In the genomic region with DNA sequence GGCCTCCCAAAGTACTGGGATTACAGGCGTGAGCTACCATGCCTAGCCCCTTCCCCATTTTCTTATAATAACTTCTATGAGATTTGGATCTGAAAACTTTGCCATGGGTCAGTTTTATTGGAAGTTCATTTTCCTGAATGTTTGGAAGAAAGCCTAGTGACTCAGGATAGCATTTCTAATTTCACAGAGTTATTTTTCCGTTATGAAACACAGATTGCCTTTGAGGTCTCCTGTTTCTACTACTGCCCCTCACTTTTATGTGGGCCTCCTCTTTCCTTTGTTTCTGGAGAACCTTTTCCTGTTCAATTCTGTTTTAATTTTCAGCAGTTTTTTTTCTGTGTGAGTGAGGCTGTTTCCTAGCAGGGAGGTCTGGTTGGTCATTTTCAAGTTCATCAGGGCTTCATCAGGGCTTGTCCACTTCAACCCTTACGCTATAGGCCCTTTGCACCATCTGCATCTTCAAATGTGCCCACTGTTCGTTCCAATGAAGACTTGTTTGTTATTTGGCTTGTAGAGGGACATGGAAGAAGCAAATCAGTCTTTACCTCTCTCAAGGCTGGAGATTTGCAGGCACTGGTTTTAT, we compare ENCODE assay signal across 14 cellular contexts. TPM values are rescaled to one million over a fixed set of nuclear protein-coding genes. Genes with fewer than 3 reads are reported as not detected.
DNase-seq lines count a peak whose midpoint lies in the region; ATAC-seq and TF ChIP-seq lines count a peak whose summit lies in the region.
"Had no signal": no experiment of that assay in that cellular context is flagged by ENCODE, and none has a peak within 500 bp of the region (broad histone marks: within the 10 kb centered on the region; RNA-seq: fewer than 3 reads in every experiment).

No MANE protein-coding gene starts in this region.

- H3K9ac ChIP-seq in H9 (ENCODE audit: extremely low read depth, insufficient read length, low read length): no peak overlapping the region

- no peaks in the 10 kb centered on the region for H4K20me1 ChIP-seq in H9 (ENCODE audit: control insufficient read depth, insufficient read depth, insufficient read length)

- H4K8ac ChIP-seq in H9 (replicated peaks; ENCODE audit: insufficient read length, low read depth, low read length): no peak overlapping the region

- DNase-seq in H9 (no peak), chondrocyte (ENCODE audit: low spot score) (no peak), mesothelial cell of epicardium (ENCODE audit: low spot score in 2 of 2, unreplicated experiment in 2 of 2) (no peak), thoracic aorta (ENCODE audit: low spot score) (no peak)
- no peak for DNase-seq in CD4-positive, alpha-beta T cell
- DNase-seq in activated CD4-positive, CD25-positive, alpha-beta regulatory T cell treated with anti-CD3 and anti-CD28 coated beads, Interleukin-2, amount 50 U/mL, for 72 hours: no peak
- DNase-seq: activated CD4-positive, alpha-beta memory T cell treated with anti-CD3 and anti-CD28 coated beads for 36 hours; brain microvascular endothelial cell; lower lobe of right lung; MV-4-11 had no signal

- H3K27me3 Mint-ChIP-seq in H9 (ENCODE audit: low read depth) (no peaks in the 10 kb centered on the region), chondrocyte (ENCODE audit: low read depth) (no peaks in the 10 kb centered on the region), mesothelial cell of epicardium (ENCODE audit: low read depth) (no peaks in the 10 kb centered on the region)
- H3K27me3 Mint-ChIP-seq in CD4-positive, alpha-beta T cell: no peaks in the 10 kb centered on the region
- H3K27me3 Mint-ChIP-seq: activated CD4-positive, alpha-beta memory T cell treated with anti-CD3 and anti-CD28 coated beads for 36 hours; activated T-helper 17 cell treated with anti-CD3 and anti-CD28 coated beads, Interleukin-2, amount 50 U/mL, for 72 hours had no signal

- H4K5ac ChIP-seq in H9 (ENCODE audit: insufficient read length, low read depth, low read length): no peak overlapping the region

- intact Hi-C loops in CD4-positive, alpha-beta T cell (cut with DNase I, micrococcal nuclease): no loop called here

- H3K9me3 Mint-ChIP-seq in H9 (no peaks in the 10 kb centered on the region), chondrocyte (ENCODE audit: low read depth) (no peaks in the 10 kb centered on the region), mesothelial cell of epicardium (peaks cover 4% of the 10 kb centered on the region)
- H3K9me3 Mint-ChIP-seq in CD4-positive, alpha-beta T cell: no peaks in the 10 kb centered on the region
- H3K9me3 Mint-ChIP-seq: activated CD4-positive, alpha-beta memory T cell treated with anti-CD3 and anti-CD28 coated beads for 36 hours; activated T-helper 17 cell treated with anti-CD3 and anti-CD28 coated beads, Interleukin-2, amount 50 U/mL, for 72 hours had no signal

- no peak for ATAC-seq in thoracic aorta (ENCODE audit: insufficient number of reproducible peaks, low FRiP score, low read depth)
- no peak for ATAC-seq in CD4-positive, alpha-beta T cell (ENCODE audit: poor library complexity)
- no peak for ATAC-seq in GM21786 (IDR thresholded peaks at IDR 0.05; ENCODE audit: unreplicated experiment)
- ATAC-seq: activated T-helper 17 cell treated with anti-CD3 and anti-CD28 coated beads, Interleukin-2, amount 50 U/mL, for 72 hours; lower lobe of right lung had no signal

- peak overlapping the region; percentile 10 for H2BK12ac ChIP-seq in H9 (ENCODE audit: insufficient read length, low read depth, low read length)

- no peak overlapping the region for H3K4ac ChIP-seq in H9 (ENCODE audit: low read depth, low read length)

- H3K27ac ChIP-seq in H9 (ENCODE audit: insufficient read length, low read depth, low read length) (no peak overlapping the region), thoracic aorta (peak overlapping the region; percentile 70)
- no peak overlapping the region for H3K27ac ChIP-seq in CD4-positive, alpha-beta T cell (ENCODE audit: low read depth, low read length)
- H3K27ac ChIP-seq: brain microvascular endothelial cell, C4-2B, lower lobe of right lung, neutrophil had no signal

- H3K36me3 Mint-ChIP-seq in H9 (ENCODE audit: insufficient read depth in 1 of 3, low read depth in 3 of 3) (peaks cover 5 to 22% (median 17%) of the 10 kb centered on the region in 3 experiments; a peak in 6 of 7 replicates), chondrocyte (ENCODE audit: low read depth) (peaks cover 7% of the 10 kb centered on the region), mesothelial cell of epicardium (peaks cover 23% of the 10 kb centered on the region)
- H3K36me3 Mint-ChIP-seq in CD4-positive, alpha-beta T cell (ENCODE audit: low read depth): no peaks in the 10 kb centered on the region
- H3K36me3 Mint-ChIP-seq: activated CD4-positive, alpha-beta memory T cell treated with anti-CD3 and anti-CD28 coated beads for 36 hours had no signal

- no peak for TF ChIP-seq CTCF in H9 (conservative IDR thresholded peaks at IDR 0.05)
- no peak for TF ChIP-seq CTCF in chondrocyte (IDR thresholded peaks at IDR 0.05)
- TF ChIP-seq CTCF in mesothelial cell of epicardium (IDR thresholded peaks at IDR 0.05; ENCODE audit: unreplicated experiment): no peak
- no peak for TF ChIP-seq CTCF in thoracic aorta (IDR thresholded peaks at IDR 0.05)
- no peak for TF ChIP-seq CTCF in CD4-positive, alpha-beta T cell (IDR thresholded peaks at IDR 0.05)

- no peak overlapping the region for H4K91ac ChIP-seq in H9 (ENCODE audit: insufficient read length, low read depth, low read length)

- no CpG with 5 or more reads among the region's 4 CpGs for WGBS in H9 (ENCODE audit: extremely low coverage, insufficient read length, low lambda C conversion rate)

- H3K18ac ChIP-seq in H9 (ENCODE audit: insufficient read length, low read depth, low read length): no peak overlapping the region

- H3K27ac Mint-ChIP-seq in H9 (peak overlapping the region; percentile 58 to 80 (median 70)), chondrocyte (ENCODE audit: unreplicated experiment) (peak overlapping the region; percentile 53), mesothelial cell of epicardium (peak overlapping the region; percentile 15)
- H3K27ac Mint-ChIP-seq in CD4-positive, alpha-beta T cell: no peak overlapping the region
- H3K27ac Mint-ChIP-seq: activated CD4-positive, alpha-beta memory T cell treated with anti-CD3 and anti-CD28 coated beads for 36 hours; activated T-helper 17 cell treated with anti-CD3 and anti-CD28 coated beads, Interleukin-2, amount 50 U/mL, for 72 hours had no signal

- H2BK20ac ChIP-seq in H9 (ENCODE audit: low read depth, low read length, poor library complexity, severe bottlenecking): no peak overlapping the region

- no peak overlapping the region for H3K56ac ChIP-seq in H9 (ENCODE audit: insufficient read length, low read depth, low read length)

- H3K4me1 Mint-ChIP-seq in H9 (peaks cover 54 to 69% of the 10 kb centered on the region in 2 experiments), chondrocyte (ENCODE audit: low read depth) (peaks cover 47% of the 10 kb centered on the region), mesothelial cell of epicardium (peaks cover 6% of the 10 kb centered on the region)
- H3K4me1 Mint-ChIP-seq in CD4-positive, alpha-beta T cell (ENCODE audit: low read depth): no peaks in the 10 kb centered on the region
- H3K4me1 Mint-ChIP-seq: activated T-helper 17 cell treated with anti-CD3 and anti-CD28 coated beads, Interleukin-2, amount 50 U/mL, for 72 hours had no signal

- H3K14ac ChIP-seq in H9 (ENCODE audit: insufficient read depth, low read length): no peak overlapping the region; the same call in 1 of the 2 replicates

- POLR2A ChIA-PET in CD4-positive, alpha-beta T cell (lab: Charles Lee): no interaction called here

- H2AFZ ChIP-seq in H9 (ENCODE audit: low read length): no peak overlapping the region

- no peak overlapping the region for H2BK120ac ChIP-seq in H9 (ENCODE audit: low read depth, low read length, poor library complexity, severe bottlenecking)

- no peak overlapping the region for H3T11ph ChIP-seq in H9 (ENCODE audit: low read length)

- CTCF ChIA-PET in CD4-positive, alpha-beta T cell (lab: Charles Lee): no interaction called here

- H3K23me2 ChIP-seq in H9 (ENCODE audit: insufficient read length, low read depth, low read length, poor library complexity, severe bottlenecking): no peaks in the 10 kb centered on the region

- H3K79me2 ChIP-seq in H9 (ENCODE audit: insufficient read depth, low read length): peaks cover 67% of the 10 kb centered on the region

- H3K4me3 Mint-ChIP-seq in H9 (no peak overlapping the region), chondrocyte (ENCODE audit: unreplicated experiment) (no peak overlapping the region), mesothelial cell of epicardium (no peak overlapping the region)
- no peak overlapping the region for H3K4me3 Mint-ChIP-seq in CD4-positive, alpha-beta T cell
- H3K4me3 Mint-ChIP-seq: activated CD4-positive, alpha-beta memory T cell treated with anti-CD3 and anti-CD28 coated beads for 36 hours; activated T-helper 17 cell treated with anti-CD3 and anti-CD28 coated beads, Interleukin-2, amount 50 U/mL, for 72 hours had no signal

- no peak overlapping the region for H2BK5ac ChIP-seq in H9 (ENCODE audit: insufficient read length, low read length)

- H3K23ac ChIP-seq in H9 (ENCODE audit: insufficient read length, low read depth, low read length): no peak overlapping the region

- no peaks in the 10 kb centered on the region for H3K36me3 ChIP-seq in thoracic aorta
- H3K36me3 ChIP-seq: brain microvascular endothelial cell, lower lobe of right lung, neutrophil had no signal

- H3K27me3 ChIP-seq in H9 (ENCODE audit: insufficient read depth, low read length) (no peaks in the 10 kb centered on the region), thoracic aorta (replicated peaks; ENCODE audit: insufficient read depth) (no peaks in the 10 kb centered on the region)
- no peaks in the 10 kb centered on the region for H3K27me3 ChIP-seq in CD4-positive, alpha-beta T cell (ENCODE audit: control insufficient read depth, insufficient read depth, low read length)
- H3K27me3 ChIP-seq: brain microvascular endothelial cell had no signal

- no peak overlapping the region for H3K4me2 ChIP-seq in H9 (ENCODE audit: insufficient read depth, insufficient read length, low read length)

- H3K9me3 ChIP-seq in H9 (ENCODE audit: control insufficient read depth, low read depth, low read length) (no peaks in the 10 kb centered on the region), thoracic aorta (no peaks in the 10 kb centered on the region)
- no peaks in the 10 kb centered on the region for H3K9me3 ChIP-seq in CD4-positive, alpha-beta T cell (ENCODE audit: control insufficient read depth, low read length)
- H3K9me3 ChIP-seq: lower lobe of right lung, neutrophil had no signal

- H2BK15ac ChIP-seq in H9 (ENCODE audit: low read depth, low read length): no peak overlapping the region

- peaks cover 5% of the 10 kb centered on the region for H3K79me1 ChIP-seq in H9 (ENCODE audit: insufficient read depth, low read depth, low read length, poor library complexity, severe bottlenecking)

- H3K4me3 ChIP-seq in thoracic aorta: peak overlapping the region; percentile 28
- H3K4me3 ChIP-seq: lower lobe of right lung had no signal

- H3K4me1 ChIP-seq in H9 (ENCODE audit: insufficient read depth, low read length) (peaks cover 12% of the 10 kb centered on the region; the same call in 1 of the 2 replicates), thoracic aorta (ENCODE audit: control insufficient read depth in 1 of 2, low read depth in 2 of 2) (peaks cover 28 to 65% of the 10 kb centered on the region in 2 donors)

- no peak overlapping the region for H2AK5ac ChIP-seq in H9 (ENCODE audit: insufficient read length, low read length)

RNA-seq across cellular contexts. Expression of a gene that starts 58.7 kb away (rescaled TPM):
- total RNA-seq in H9 (2021): 138 and 145 TPM in 2 replicates
- total RNA-seq in chondrocyte: 67.2 to 79.7 TPM (median 74.2 TPM) in 3 replicates
- total RNA-seq in mesothelial cell of epicardium: 96.1 to 106 TPM (median 100.0 TPM) in 3 replicates
- total RNA-seq in thoracic aorta: 100 to 1,000 TPM in 1 of 2 donors, 10 to 100 TPM in 1; 69.0 to 130 TPM
- total RNA-seq in CD4-positive, alpha-beta T cell: 1 to 10 TPM; 1.9 to 2.6 TPM

Comparison
In these comparisons a context has a peak if more than half of its experiments do, and no peak if none do; other contexts are left out.
1. H3K27ac ChIP-seq: peak in thoracic aorta (2 of 2); none in H9 (single experiment) and CD4-positive, alpha-beta T cell (single experiment).
2. RNA of a gene that starts 58.7 kb away (total RNA-seq): 138 to 145 TPM in H9, 69.0 to 130 TPM in thoracic aorta, 96.1 to 106 TPM in mesothelial cell of epicardium and 67.2 to 79.7 TPM in chondrocyte; 1.9 to 2.6 TPM in CD4-positive, alpha-beta T cell; every median in the first group is over 10 times any median in the second.